In genomic region chr11:8830641-8831040, GRCh38 we compare ENCODE assay signal across 16 cellular contexts.
DNase-seq lines count a peak whose midpoint lies in the region; ATAC-seq and TF ChIP-seq lines count a peak whose summit lies in the region.
"Had no signal": no experiment of that assay in that cellular context is flagged by ENCODE, and none has a peak within 500 bp of the region (broad histone marks: within the 10 kb centered on the region; RNA-seq: fewer than 3 reads in every experiment).

No MANE protein-coding gene starts in this region.

- no peak overlapping the region for H3K27ac Mint-ChIP-seq in type B pancreatic cell
- H3K27ac Mint-ChIP-seq: CD8-positive, alpha-beta T cell; IgD-negative memory B cell had no signal

- H3K27ac ChIP-seq in WERI-Rb-1 (peak overlapping the region; percentile 90), body of pancreas (no peak overlapping the region)

- no peaks in the 10 kb centered on the region for H3K36me3 Mint-ChIP-seq in type B pancreatic cell
- H3K36me3 Mint-ChIP-seq: CD8-positive, alpha-beta T cell had no signal

- H3K27me3 ChIP-seq in WERI-Rb-1 (ENCODE audit: insufficient read depth, low read depth, severe bottlenecking) = no peaks in the 10 kb centered on the region
- no peaks in the 10 kb centered on the region for H3K27me3 ChIP-seq in body of pancreas

- H3K4me3 Mint-ChIP-seq in type B pancreatic cell = no peak overlapping the region
- H3K4me3 Mint-ChIP-seq: CD8-positive, alpha-beta T cell; IgD-negative memory B cell had no signal

- ATAC-seq in body of pancreas = no peak
- ATAC-seq: CD8-positive, alpha-beta T cell; Panc1 had no signal

- no peaks in the 10 kb centered on the region for H3K9me3 ChIP-seq in WERI-Rb-1 (ENCODE audit: severe bottlenecking)
- H3K9me3 ChIP-seq in body of pancreas = no peaks in the 10 kb centered on the region

- H3K4me3 ChIP-seq in WERI-Rb-1 (ENCODE audit: low read depth, low read length) (no peak overlapping the region), body of pancreas (no peak overlapping the region)

- no peaks in the 10 kb centered on the region for H3K27me3 Mint-ChIP-seq in type B pancreatic cell

- 77 to 83% methylated on average over 3 of the region's 3 CpGs for WGBS in body of pancreas, 2 donors

- no peaks in the 10 kb centered on the region for H3K4me1 ChIP-seq in body of pancreas

- H3K36me3 ChIP-seq in WERI-Rb-1 = no peaks in the 10 kb centered on the region; the same call in 1 of the 2 replicates
- H3K36me3 ChIP-seq in body of pancreas (replicated peaks in 1 of 2; ENCODE audit: insufficient read depth in 1 of 2, low read depth in 2 of 2) = no peaks in the 10 kb centered on the region

- DNase-seq in NCI-H524 (lab: John Stamatoyannopoulos, UW) (peak; percentile 42 to 82), WERI-Rb-1 (no peak), myocyte (ENCODE audit: low read depth) (peak; percentile 67), type B pancreatic cell (ENCODE audit: extremely low spot score, unreplicated experiment) (peak; percentile 31), body of pancreas (no peak), pons (ENCODE audit: low spot score) (no peak)
- no peak for DNase-seq in stimulated activated CD4-positive, alpha-beta T cell treated with anti-CD3 and anti-CD28 coated beads, Interleukin-15, amount 100 ng/mL, for 24 hours
- DNase-seq: C1 segment of cervical spinal cord; CD8-positive, alpha-beta T cell; Kasumi-1; NCI-H1417 treated with DMSO at 0.1 percent for 48 hours; NCI-H187; NCI-H748 treated with DMSO at 0.1 percent for 48 hours; SIG-M5 had no signal

- peaks cover 6% of the 10 kb centered on the region for H3K4me1 Mint-ChIP-seq in type B pancreatic cell (ENCODE audit: unreplicated experiment)

- intact Hi-C loops in body of pancreas (cut with DNase I) = no loop called here

- TF ChIP-seq POLR2A in body of pancreas (IDR thresholded peaks at IDR 0.05) = no peak

- TF ChIP-seq CTCF in WERI-Rb-1 (IDR thresholded peaks at IDR 0.05; ENCODE audit: low read depth, low read length) = no peak
- no peak for TF ChIP-seq CTCF in type B pancreatic cell (conservative IDR thresholded peaks at IDR 0.05)
- TF ChIP-seq CTCF in body of pancreas (IDR thresholded peaks at IDR 0.05) = no peak

- no peaks in the 10 kb centered on the region for H3K9me3 Mint-ChIP-seq in type B pancreatic cell
- H3K9me3 Mint-ChIP-seq: CD8-positive, alpha-beta T cell; IgD-negative memory B cell had no signal

Comparison
In these comparisons a context has a peak if more than half of its experiments do, and no peak if none do; other contexts are left out.
1. DNase-seq: peak in NCI-H524 (2 of 2), myocyte (single experiment) and type B pancreatic cell (single experiment); none in WERI-Rb-1 (single experiment), body of pancreas (0 of 4), pons (single experiment) and stimulated activated CD4-positive, alpha-beta T cell treated with anti-CD3 and anti-CD28 coated beads, Interleukin-15, amount 100 ng/mL, for 24 hours (single experiment).